ENCODE assay signal across 20 cellular contexts in the genomic region with DNA sequence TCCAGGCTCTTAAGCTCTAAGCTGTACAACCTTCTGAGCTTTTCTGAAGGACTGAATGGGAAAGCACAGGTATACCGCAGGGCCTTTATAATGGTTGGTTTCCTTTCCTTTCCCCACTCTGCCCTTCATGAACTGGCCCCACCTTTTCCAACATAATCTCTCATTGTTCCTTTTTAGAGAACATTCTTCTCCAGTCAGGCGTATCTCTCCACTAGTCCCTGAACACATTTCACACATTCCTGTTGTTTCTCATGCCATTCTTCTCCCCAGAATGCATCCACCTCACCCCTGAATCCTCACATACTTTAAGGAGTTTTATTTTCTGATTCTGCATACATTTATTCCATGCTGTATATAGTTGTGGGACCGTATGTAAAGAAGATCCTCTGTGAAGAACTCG.
"Had no signal": no experiment of that assay in that cellular context is flagged by ENCODE, and none has a peak within 500 bp of the region (broad histone marks: within the 10 kb centered on the region; RNA-seq: fewer than 3 reads in every experiment).

No MANE protein-coding gene starts in this region.

- H3K4me3 ChIP-seq: gastroesophageal sphincter, heart right ventricle, lower lobe of right lung, tibial nerve had no signal

- DNase-seq: activated CD4-positive, alpha-beta T cell treated with anti-CD3 and anti-CD28 coated beads for 1 hour; activated CD4-positive, alpha-beta T cell treated with anti-CD3 and anti-CD28 coated beads, Interleukin-2, amount 50 U/mL, for 4 hours; activated gamma-delta T cell treated with Interleukin-2 at 50 U/mL for 16 hours; cortex of kidney; heart right ventricle; left colon; lower lobe of right lung; natural killer cell; nucleus accumbens; posterior cingulate gyrus; retina; stimulated activated CD4-positive, alpha-beta T cell treated with anti-CD3 and anti-CD28 coated beads, Interleukin-12 subunit alpha, Interleukin-12 subunit beta, amount 100 ng/mL, for 4 hours; stimulated activated CD4-positive, alpha-beta T cell treated with anti-CD3 and anti-CD28 coated beads, Interleukin-1b, Interleukin-23, amount 100 ng/mL, for 48 hours; stimulated activated naive CD4-positive, alpha-beta T cell treated with Interleukin-2 at 50 U/mL for 16 hours; substantia nigra; SW 1271; T-helper 2 cell; WERI-Rb-1 had no signal
